In the genomic region with DNA sequence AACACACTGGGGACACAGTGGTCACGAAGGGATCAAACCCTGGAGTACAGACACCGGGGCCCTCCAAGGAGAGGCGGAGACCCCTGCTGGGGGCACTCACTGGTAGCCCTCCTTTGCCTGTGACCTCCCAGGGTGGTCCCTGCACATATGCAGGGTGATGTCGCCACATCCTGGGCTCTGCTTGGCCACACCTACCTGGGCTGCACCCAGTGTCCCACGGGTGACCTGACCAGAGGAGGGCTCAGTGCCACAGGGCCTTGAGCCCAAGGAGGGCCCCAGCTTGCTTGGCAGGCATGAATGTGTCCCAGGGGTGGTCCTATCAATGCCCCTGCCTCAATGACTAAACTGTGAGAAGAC, we compare ENCODE assay signal across 1 cellular context.
TF ChIP-seq lines count a peak whose summit lies in the region.

No MANE protein-coding gene starts in this region.

TF ChIP-seq in SK-N-SH treated with all-trans-retinoic acid at 6 μM for 48 hours, 23 proteins besides CTCF, POLR2A, EP300 and RAD21 (continued from another document):
- TF ChIP-seq, protein P1, sequence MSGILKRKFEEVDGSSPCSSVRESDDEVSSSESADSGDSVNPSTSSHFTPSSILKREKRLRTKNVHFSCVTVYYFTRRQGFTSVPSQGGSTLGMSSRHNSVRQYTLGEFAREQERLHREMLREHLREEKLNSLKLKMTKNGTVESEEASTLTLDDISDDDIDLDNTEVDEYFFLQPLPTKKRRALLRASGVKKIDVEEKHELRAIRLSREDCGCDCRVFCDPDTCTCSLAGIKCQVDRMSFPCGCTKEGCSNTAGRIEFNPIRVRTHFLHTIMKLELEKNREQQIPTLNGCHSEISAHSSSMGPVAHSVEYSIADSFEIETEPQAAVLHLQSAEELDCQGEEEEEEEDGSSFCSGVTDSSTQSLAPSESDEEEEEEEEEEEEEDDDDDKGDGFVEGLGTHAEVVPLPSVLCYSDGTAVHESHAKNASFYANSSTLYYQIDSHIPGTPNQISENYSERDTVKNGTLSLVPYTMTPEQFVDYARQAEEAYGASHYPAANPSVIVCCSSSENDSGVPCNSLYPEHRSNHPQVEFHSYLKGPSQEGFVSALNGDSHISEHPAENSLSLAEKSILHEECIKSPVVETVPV (CRISPR knock-in tag; IDR thresholded peaks at IDR 0.05), result no peak
- TF ChIP-seq PPARA (CRISPR knock-in tag; IDR thresholded peaks at IDR 0.05; ENCODE audit: borderline replicate concordance), result no peak
- no peak for TF ChIP-seq ZNF70 (CRISPR knock-in tag; IDR thresholded peaks at IDR 0.05)
- TF ChIP-seq ZNF565 (CRISPR knock-in tag; conservative IDR thresholded peaks at IDR 0.05; ENCODE audit: low read depth), result no peak
